ENCODE assay signal across 19 cellular contexts in genomic region chr14:64248689-64249088, GRCh38. TPM values are rescaled to one million over a fixed set of nuclear protein-coding genes. Genes with fewer than 3 reads are reported as not detected.
DNase-seq lines count a peak whose midpoint lies in the region; ATAC-seq and TF ChIP-seq lines count a peak whose summit lies in the region.
"Had no signal": no experiment of that assay in that cellular context is flagged by ENCODE, and none has a peak within 500 bp of the region (broad histone marks: within the 10 kb centered on the region; RNA-seq: fewer than 3 reads in every experiment).

No MANE protein-coding gene starts in this region.

- no peaks in the 10 kb centered on the region for H3K27me3 Mint-ChIP-seq in endodermal cell (ENCODE audit: insufficient read depth)

- H3K27me3 ChIP-seq in left ventricle myocardium inferior (ENCODE audit: low read depth): no peaks in the 10 kb centered on the region
- no peaks in the 10 kb centered on the region for H3K27me3 ChIP-seq in endodermal cell (ENCODE audit: control insufficient read depth, insufficient read depth, low read length, poor library complexity, severe bottlenecking)
- H3K27me3 ChIP-seq in spleen (replicated peaks in 1 of 7): no peaks in the 10 kb centered on the region
- H3K27me3 ChIP-seq: BE2C had no signal

- H3K4me3 ChIP-seq in left ventricle myocardium inferior (no peak overlapping the region), endodermal cell (ENCODE audit: low read length) (no peak overlapping the region), spleen (no peak overlapping the region)

- no peaks in the 10 kb centered on the region for H3K4me1 Mint-ChIP-seq in endodermal cell
- H3K4me1 Mint-ChIP-seq: CD4-positive, CD25-positive, alpha-beta regulatory T cell had no signal

- 70 to 100% methylated on average over 1 to 4 of the region's 4 CpGs for WGBS in endodermal cell (ENCODE audit: insufficient coverage in 1 of 2, insufficient read length in 1 of 2), 2 experiments
- 67 to 75% (median 71%) methylated on average over 4 of the region's 4 CpGs for WGBS in spleen, 5 donors

- intact Hi-C loops in left ventricle myocardium superior (cut with micrococcal nuclease) (no loop called here), left ventricle myocardium inferior (cut with micrococcal nuclease) (no loop called here), spleen (cut with DNase I; ENCODE audit: low total_unique reads) (no loop called here)

- TF ChIP-seq POLR2A in spleen (IDR thresholded peaks at IDR 0.05): no peak

- H3K27ac Mint-ChIP-seq in endodermal cell: no peak overlapping the region
- H3K27ac Mint-ChIP-seq: CD4-positive, CD25-positive, alpha-beta regulatory T cell; HFFc6 had no signal

- H3K36me3 Mint-ChIP-seq in endodermal cell (ENCODE audit: low read depth): no peaks in the 10 kb centered on the region
- H3K36me3 Mint-ChIP-seq: CD4-positive, CD25-positive, alpha-beta regulatory T cell had no signal

- TF ChIP-seq CTCF in left ventricle myocardium inferior (IDR thresholded peaks at IDR 0.05; ENCODE audit: borderline replicate concordance): no peak
- TF ChIP-seq CTCF in endodermal cell (conservative IDR thresholded peaks at IDR 0.05): no peak
- TF ChIP-seq CTCF in spleen (IDR thresholded peaks at IDR 0.05 in 8 of 11, conservative IDR thresholded peaks at IDR 0.05 in 3 of 11): no peak

- peaks cover 15% of the 10 kb centered on the region for H3K4me1 ChIP-seq in left ventricle myocardium inferior
- H3K4me1 ChIP-seq in endodermal cell (ENCODE audit: control insufficient read depth, insufficient read depth, low read length): no peaks in the 10 kb centered on the region
- H3K4me1 ChIP-seq in spleen: no peaks in the 10 kb centered on the region
- H3K4me1 ChIP-seq: BE2C, Caco-2 had no signal

- no peak overlapping the region for H3K9ac ChIP-seq in endodermal cell (ENCODE audit: extremely low read depth, low read length, poor library complexity, severe bottlenecking)

- H3K27ac ChIP-seq in left ventricle myocardium inferior (replicated peaks): no peak overlapping the region
- H3K27ac ChIP-seq in endodermal cell (ENCODE audit: low read depth, low read length): no peak overlapping the region
- H3K27ac ChIP-seq in spleen: peak overlapping the region in 5 of 8 donors; percentile 1 to 54 (median 25)

- H3K36me3 ChIP-seq in left ventricle myocardium inferior (no peaks in the 10 kb centered on the region), endodermal cell (ENCODE audit: control insufficient read depth, insufficient read depth, low read length) (no peaks in the 10 kb centered on the region), spleen (no peaks in the 10 kb centered on the region)
- H3K36me3 ChIP-seq: BE2C had no signal

- ATAC-seq in left ventricle myocardium superior (peak; percentile 51), GM19455 (IDR thresholded peaks at IDR 0.05; ENCODE audit: unreplicated experiment) (no peak)
- ATAC-seq: HCT116, HepG2 had no signal

- DNase-seq in left ventricle myocardium superior (no peak), left ventricle myocardium inferior (no peak), endodermal cell (peak; percentile 12), spleen (no peak), AG08396 (ENCODE audit: low spot score) (no peak), HK-2 (ENCODE audit: unreplicated experiment) (no peak)
- DNase-seq: BE2C; C1 segment of cervical spinal cord; Caco-2; CD4-positive, CD25-positive, alpha-beta regulatory T cell; DMS79; GDM1; GOT3; H7; HFFc6 had no signal

- no peak overlapping the region for H3K4me3 Mint-ChIP-seq in endodermal cell
- H3K4me3 Mint-ChIP-seq: CD4-positive, CD25-positive, alpha-beta regulatory T cell; HFFc6 had no signal

- no peaks in the 10 kb centered on the region for H3K9me3 Mint-ChIP-seq in endodermal cell
- H3K9me3 Mint-ChIP-seq: HFFc6 had no signal

- H3K9me3 ChIP-seq in left ventricle myocardium inferior (replicated peaks) (no peaks in the 10 kb centered on the region), endodermal cell (ENCODE audit: control insufficient read depth, low read length) (no peaks in the 10 kb centered on the region), spleen (no peaks in the 10 kb centered on the region)
- H3K9me3 ChIP-seq: BE2C, Caco-2 had no signal

RNA-seq across cellular contexts. Expression of gene ESR2, which starts 45.5 kb away (rescaled TPM):
- 0.47 TPM for total RNA-seq in left ventricle myocardium superior
- 1.0 TPM for total RNA-seq in left ventricle myocardium inferior
- total RNA-seq in endodermal cell: under 1 TPM; 0.57 to 0.66 TPM
- 0.11 TPM for polyA plus RNA-seq in endodermal cell (2013, experiment 1 of 2)
- 0.21 TPM for polyA plus RNA-seq in endodermal cell (2013, experiment 2 of 2)
- total RNA-seq in spleen: 1 to 10 TPM; 3.1 to 9.0 (median 5.4) TPM
- polyA plus RNA-seq in spleen: 1 to 10 TPM in 2 of 3 donors, under 1 TPM in 1; 0.93 to 1.4 (median 1.3) TPM
- total RNA-seq: A172; CD4-positive, CD25-positive, alpha-beta regulatory T cell; HFFc6 had no signal

Comparison
In these comparisons a context has a peak if more than half of its experiments do, and no peak if none do; other contexts are left out.
1. H3K27ac ChIP-seq: peak in spleen (5 of 8); none in left ventricle myocardium inferior (single experiment) and endodermal cell (single experiment).